In the genomic region with DNA sequence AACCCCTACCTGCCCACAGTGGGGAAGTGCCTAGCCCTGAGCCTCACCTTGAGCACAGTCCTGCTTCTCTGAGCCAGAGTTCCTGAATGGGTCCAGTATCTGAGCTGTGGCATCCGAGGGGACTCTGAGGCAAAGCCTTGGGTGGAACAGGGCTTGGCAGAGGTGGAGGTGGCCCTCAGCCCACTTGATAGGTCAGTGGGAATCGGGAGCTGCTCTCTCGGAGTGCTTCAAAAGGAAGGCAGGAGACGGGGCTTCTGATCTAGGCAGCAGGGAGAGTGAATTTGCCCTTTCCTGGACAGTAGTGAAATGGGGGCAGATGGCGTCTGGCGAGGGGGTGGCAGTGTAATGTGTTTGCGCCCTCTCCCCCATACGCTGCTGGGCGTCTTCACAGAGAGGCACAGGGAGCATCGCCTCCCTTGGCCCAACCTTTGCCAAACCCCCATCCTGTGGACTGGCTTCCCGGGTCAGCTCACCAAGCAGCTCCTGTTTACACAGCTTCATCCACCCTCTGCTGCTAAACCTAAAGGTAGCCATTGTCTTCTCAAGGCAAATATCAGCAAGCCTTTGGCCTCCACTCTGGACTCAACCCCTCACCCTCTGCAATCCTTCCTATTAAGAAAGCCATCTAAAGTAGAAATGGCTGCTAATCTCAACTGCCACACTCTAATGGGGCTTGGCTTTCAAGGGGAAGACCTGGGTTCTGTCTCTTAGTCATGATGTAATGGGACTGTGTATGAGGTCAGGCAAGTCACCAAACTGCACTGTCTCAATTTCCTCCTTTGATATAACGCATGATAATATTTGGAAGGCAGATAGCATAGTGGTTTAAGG, we compare ENCODE assay signal across 1 cellular context.
TF ChIP-seq lines count a peak whose summit lies in the region.

No MANE protein-coding gene starts in this region.

TF ChIP-seq in K562, 482 proteins besides CTCF, POLR2A, EP300 and RAD21:
- TF ChIP-seq CREM (IDR thresholded peaks at IDR 0.05; ENCODE audit: low read depth) (peak; percentile 85), CREB1 (IDR thresholded peaks at IDR 0.05) (peak; percentile 54; the same call in 1 of the 2 replicates), CREB1 (CRISPR knock-in tag; IDR thresholded peaks at IDR 0.05) (no peak; the same call in 1 of the 2 replicates), TBP (optimal IDR thresholded peaks at IDR 0.05; ENCODE audit: low read depth, low read length) (peak; percentile 75), CBFA2T2 (conservative IDR thresholded peaks at IDR 0.05) (no peak), YY1 (IDR thresholded peaks at IDR 0.05; ENCODE audit: borderline replicate concordance in 1 of 3, control insufficient read depth in 1 of 3, extremely low read depth in 1 of 3, insufficient read depth in 3 of 3, insufficient read length in 1 of 3, insufficient replicate concordance in 2 of 3, low read depth in 1 of 3, low read length in 2 of 3) (peak in 1 of 3 experiments; percentile 57), ATF7 (IDR thresholded peaks at IDR 0.05) (peak; percentile 62; the same call in 1 of the 2 replicates), ZNF140 (CRISPR knock-in tag; IDR thresholded peaks at IDR 0.05) (no peak), CBFA2T3 (IDR thresholded peaks at IDR 0.05) (0 out of 2 replicates have a peak, but pooled peaks have one; percentile 7), ZNF76 (CRISPR knock-in tag; IDR thresholded peaks at IDR 0.05; ENCODE audit: borderline replicate concordance) (no peak), GTF2F1 (IDR thresholded peaks at IDR 0.05; ENCODE audit: low read depth, low read length) (no peak), JUND (IDR thresholded peaks at IDR 0.05; ENCODE audit: borderline replicate concordance, low read depth, low read length) (no peak), JUND (tag; IDR thresholded peaks at IDR 0.05; ENCODE audit: borderline replicate concordance, low read depth, low read length) (0 out of 3 replicates have a peak, but pooled peaks have one; percentile 29), POLR3A (IDR thresholded peaks at IDR 0.05; ENCODE audit: borderline replicate concordance, extremely low read depth, insufficient read depth, insufficient read length) (peak; percentile 45), ATF1 (CRISPR knock-in tag; IDR thresholded peaks at IDR 0.05) (no peak), ATF1 (tag; IDR thresholded peaks at IDR 0.05) (0 out of 2 replicates have a peak, but pooled peaks have one; percentile 27)
- TF ChIP-seq, protein P1, sequence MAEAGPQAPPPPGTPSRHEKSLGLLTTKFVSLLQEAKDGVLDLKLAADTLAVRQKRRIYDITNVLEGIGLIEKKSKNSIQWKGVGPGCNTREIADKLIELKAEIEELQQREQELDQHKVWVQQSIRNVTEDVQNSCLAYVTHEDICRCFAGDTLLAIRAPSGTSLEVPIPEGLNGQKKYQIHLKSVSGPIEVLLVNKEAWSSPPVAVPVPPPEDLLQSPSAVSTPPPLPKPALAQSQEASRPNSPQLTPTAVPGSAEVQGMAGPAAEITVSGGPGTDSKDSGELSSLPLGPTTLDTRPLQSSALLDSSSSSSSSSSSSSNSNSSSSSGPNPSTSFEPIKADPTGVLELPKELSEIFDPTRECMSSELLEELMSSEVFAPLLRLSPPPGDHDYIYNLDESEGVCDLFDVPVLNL (CRISPR knock-in tag; IDR thresholded peaks at IDR 0.05; ENCODE audit: low read depth): no peak
- TF ChIP-seq, protein P2, sequence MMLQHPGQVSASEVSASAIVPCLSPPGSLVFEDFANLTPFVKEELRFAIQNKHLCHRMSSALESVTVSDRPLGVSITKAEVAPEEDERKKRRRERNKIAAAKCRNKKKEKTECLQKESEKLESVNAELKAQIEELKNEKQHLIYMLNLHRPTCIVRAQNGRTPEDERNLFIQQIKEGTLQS (IDR thresholded peaks at IDR 0.05): peak; percentile 39
- TF ChIP-seq, protein P2 (CRISPR knock-in tag; conservative IDR thresholded peaks at IDR 0.05): no peak
- TF ChIP-seq, protein P3, sequence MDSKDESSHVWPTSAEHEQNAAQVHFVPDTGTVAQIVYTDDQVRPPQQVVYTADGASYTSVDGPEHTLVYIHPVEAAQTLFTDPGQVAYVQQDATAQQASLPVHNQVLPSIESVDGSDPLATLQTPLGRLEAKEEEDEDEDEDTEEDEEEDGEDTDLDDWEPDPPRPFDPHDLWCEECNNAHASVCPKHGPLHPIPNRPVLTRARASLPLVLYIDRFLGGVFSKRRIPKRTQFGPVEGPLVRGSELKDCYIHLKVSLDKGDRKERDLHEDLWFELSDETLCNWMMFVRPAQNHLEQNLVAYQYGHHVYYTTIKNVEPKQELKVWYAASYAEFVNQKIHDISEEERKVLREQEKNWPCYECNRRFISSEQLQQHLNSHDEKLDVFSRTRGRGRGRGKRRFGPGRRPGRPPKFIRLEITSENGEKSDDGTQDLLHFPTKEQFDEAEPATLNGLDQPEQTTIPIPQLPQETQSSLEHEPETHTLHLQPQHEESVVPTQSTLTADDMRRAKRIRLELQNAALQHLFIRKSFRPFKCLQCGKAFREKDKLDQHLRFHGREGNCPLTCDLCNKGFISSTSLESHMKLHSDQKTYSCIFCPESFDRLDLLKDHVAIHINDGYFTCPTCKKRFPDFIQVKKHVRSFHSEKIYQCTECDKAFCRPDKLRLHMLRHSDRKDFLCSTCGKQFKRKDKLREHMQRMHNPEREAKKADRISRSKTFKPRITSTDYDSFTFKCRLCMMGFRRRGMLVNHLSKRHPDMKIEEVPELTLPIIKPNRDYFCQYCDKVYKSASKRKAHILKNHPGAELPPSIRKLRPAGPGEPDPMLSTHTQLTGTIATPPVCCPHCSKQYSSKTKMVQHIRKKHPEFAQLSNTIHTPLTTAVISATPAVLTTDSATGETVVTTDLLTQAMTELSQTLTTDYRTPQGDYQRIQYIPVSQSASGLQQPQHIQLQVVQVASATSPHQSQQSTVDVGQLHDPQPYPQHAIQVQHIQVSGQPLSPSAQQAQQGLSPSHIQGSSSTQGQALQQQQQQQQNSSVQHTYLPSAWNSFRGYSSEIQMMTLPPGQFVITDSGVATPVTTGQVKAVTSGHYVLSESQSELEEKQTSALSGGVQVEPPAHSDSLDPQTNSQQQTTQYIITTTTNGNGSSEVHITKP (IDR thresholded peaks at IDR 0.05; ENCODE audit: partially characterized antibody): peak; percentile 12
- TF ChIP-seq, protein P4, sequence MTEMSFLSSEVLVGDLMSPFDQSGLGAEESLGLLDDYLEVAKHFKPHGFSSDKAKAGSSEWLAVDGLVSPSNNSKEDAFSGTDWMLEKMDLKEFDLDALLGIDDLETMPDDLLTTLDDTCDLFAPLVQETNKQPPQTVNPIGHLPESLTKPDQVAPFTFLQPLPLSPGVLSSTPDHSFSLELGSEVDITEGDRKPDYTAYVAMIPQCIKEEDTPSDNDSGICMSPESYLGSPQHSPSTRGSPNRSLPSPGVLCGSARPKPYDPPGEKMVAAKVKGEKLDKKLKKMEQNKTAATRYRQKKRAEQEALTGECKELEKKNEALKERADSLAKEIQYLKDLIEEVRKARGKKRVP (CRISPR knock-in tag; IDR thresholded peaks at IDR 0.05): no peak
TF ChIP-seq in K562: peak in this region for 11.
